Comparison of ENCODE assay signal across 2 cellular contexts in genomic region chr12:94390130-94390485, GRCh38.
TF ChIP-seq lines count a peak whose summit lies in the region.

No MANE protein-coding gene starts in this region.

TF ChIP-seq in HepG2, 621 proteins besides CTCF, POLR2A, EP300 and RAD21:
- TF ChIP-seq ZNF138 (CRISPR knock-in tag; IDR thresholded peaks at IDR 0.05; ENCODE audit: low read depth), result no peak
- 0 out of 4 replicates have a peak, but pooled peaks of 1 of the 2 experiments have one; percentile 5 for TF ChIP-seq ATF4 (CRISPR knock-in tag; IDR thresholded peaks at IDR 0.05)
- TF ChIP-seq ZMYM4 (CRISPR knock-in tag; IDR thresholded peaks at IDR 0.05), result peak; percentile 7; the same call in 1 of the 2 replicates
- TF ChIP-seq ZNF235 (CRISPR knock-in tag; IDR thresholded peaks at IDR 0.05; ENCODE audit: borderline replicate concordance), result no peak
- TF ChIP-seq ZFP82 (CRISPR knock-in tag; IDR thresholded peaks at IDR 0.05; ENCODE audit: borderline replicate concordance), result no peak
- TF ChIP-seq CEBPG (CRISPR knock-in tag; IDR thresholded peaks at IDR 0.05), result peak; percentile 59
- TF ChIP-seq RELA (CRISPR knock-in tag; IDR thresholded peaks at IDR 0.05), result no peak
- TF ChIP-seq KAT7 (CRISPR knock-in tag; IDR thresholded peaks at IDR 0.05; ENCODE audit: borderline replicate concordance), result no peak
- no peak for TF ChIP-seq CENPX (CRISPR knock-in tag; IDR thresholded peaks at IDR 0.05)
- TF ChIP-seq ZNF331 (CRISPR knock-in tag; IDR thresholded peaks at IDR 0.05), result no peak
- no peak for TF ChIP-seq STAG1 (CRISPR knock-in tag; IDR thresholded peaks at IDR 0.05)
- no peak for TF ChIP-seq NFIB (CRISPR knock-in tag; IDR thresholded peaks at IDR 0.05; ENCODE audit: borderline replicate concordance)
- TF ChIP-seq ZNF619 (CRISPR knock-in tag; IDR thresholded peaks at IDR 0.05), result no peak
- TF ChIP-seq ZNF670 (CRISPR knock-in tag; IDR thresholded peaks at IDR 0.05; ENCODE audit: borderline replicate concordance), result no peak
- TF ChIP-seq SAP130 (CRISPR knock-in tag; IDR thresholded peaks at IDR 0.05; ENCODE audit: low read depth), result 0 out of 2 replicates have a peak, but pooled peaks have one; percentile 29
- peak; percentile 56; the same call in 1 of the 2 replicates for TF ChIP-seq CEBPB (IDR thresholded peaks at IDR 0.05; ENCODE audit: borderline replicate concordance, low read depth, low read length)
- TF ChIP-seq ZNF160 (CRISPR knock-in tag; IDR thresholded peaks at IDR 0.05), result no peak
- TF ChIP-seq ZFP36L1 (CRISPR knock-in tag; IDR thresholded peaks at IDR 0.05), result no peak
- peak; percentile 15; the same call in 1 of the 2 replicates for TF ChIP-seq TBX2 (CRISPR knock-in tag; IDR thresholded peaks at IDR 0.05; ENCODE audit: borderline replicate concordance)
- TF ChIP-seq SP5 (CRISPR knock-in tag; IDR thresholded peaks at IDR 0.05; ENCODE audit: borderline replicate concordance, low read depth), result no peak; the same call in 1 of the 2 replicates
- no peak for TF ChIP-seq ZNF660 (CRISPR knock-in tag; IDR thresholded peaks at IDR 0.05; ENCODE audit: borderline replicate concordance, low read depth)
- no peak for TF ChIP-seq NONO (IDR thresholded peaks at IDR 0.05)
- 0 out of 2 replicates have a peak, but pooled peaks have one; percentile 4 for TF ChIP-seq NONO (CRISPR knock-in tag; conservative IDR thresholded peaks at IDR 0.05)
- TF ChIP-seq FOXC1 (CRISPR knock-in tag; IDR thresholded peaks at IDR 0.05; ENCODE audit: borderline replicate concordance), result 0 out of 2 replicates have a peak, but pooled peaks have one; percentile 4

TF ChIP-seq in H1, 55 proteins besides CTCF, POLR2A, EP300 and RAD21:
- TF ChIP-seq POLR2AphosphoS5 (IDR thresholded peaks at IDR 0.05; ENCODE audit: low read depth, low read length), result no peak
- no peak for TF ChIP-seq MAX (IDR thresholded peaks at IDR 0.05)
- TF ChIP-seq TEAD4 (IDR thresholded peaks at IDR 0.05; ENCODE audit: low read depth, low read length), result no peak
- TF ChIP-seq SP2 (IDR thresholded peaks at IDR 0.05; ENCODE audit: low read length), result no peak
